In the genomic region with DNA sequence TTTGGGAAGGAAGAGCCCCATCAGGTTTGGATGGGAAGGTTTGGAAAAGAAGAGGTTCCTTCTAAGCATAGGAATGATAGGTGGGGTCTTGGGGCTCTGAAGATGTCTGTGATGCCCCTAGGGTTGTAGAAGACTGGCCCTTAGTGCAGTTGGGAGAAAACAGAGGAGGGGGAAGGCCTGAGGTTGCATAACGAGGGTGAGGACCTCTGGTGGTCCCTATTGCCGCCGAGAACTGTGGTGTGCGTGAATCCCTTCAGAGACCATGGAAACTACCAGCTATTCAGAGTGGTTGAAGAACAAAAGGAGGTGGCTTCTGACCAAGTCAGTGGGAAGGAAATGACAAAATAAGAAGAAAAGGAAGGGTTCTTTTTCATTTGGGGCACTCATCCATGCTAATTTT, we compare ENCODE assay signal across 4 cellular contexts. TPM values are rescaled to one million over a fixed set of nuclear protein-coding genes. Genes with fewer than 3 reads are reported as not detected.
"Had no signal": no experiment of that assay in that cellular context is flagged by ENCODE, and none has a peak within 500 bp of the region (broad histone marks: within the 10 kb centered on the region; RNA-seq: fewer than 3 reads in every experiment).

No MANE protein-coding gene starts in this region.

- DNase-seq: GDM1, GF-D8 had no signal

- H3K4me3 ChIP-seq: GM12878 had no signal

- ATAC-seq: GM12878 had no signal

RNA-seq across cellular contexts. Expression of gene PKD2L1, which starts 3.1 kb away (rescaled TPM):
- total RNA-seq: G401 had no signal
